In the genomic region with DNA sequence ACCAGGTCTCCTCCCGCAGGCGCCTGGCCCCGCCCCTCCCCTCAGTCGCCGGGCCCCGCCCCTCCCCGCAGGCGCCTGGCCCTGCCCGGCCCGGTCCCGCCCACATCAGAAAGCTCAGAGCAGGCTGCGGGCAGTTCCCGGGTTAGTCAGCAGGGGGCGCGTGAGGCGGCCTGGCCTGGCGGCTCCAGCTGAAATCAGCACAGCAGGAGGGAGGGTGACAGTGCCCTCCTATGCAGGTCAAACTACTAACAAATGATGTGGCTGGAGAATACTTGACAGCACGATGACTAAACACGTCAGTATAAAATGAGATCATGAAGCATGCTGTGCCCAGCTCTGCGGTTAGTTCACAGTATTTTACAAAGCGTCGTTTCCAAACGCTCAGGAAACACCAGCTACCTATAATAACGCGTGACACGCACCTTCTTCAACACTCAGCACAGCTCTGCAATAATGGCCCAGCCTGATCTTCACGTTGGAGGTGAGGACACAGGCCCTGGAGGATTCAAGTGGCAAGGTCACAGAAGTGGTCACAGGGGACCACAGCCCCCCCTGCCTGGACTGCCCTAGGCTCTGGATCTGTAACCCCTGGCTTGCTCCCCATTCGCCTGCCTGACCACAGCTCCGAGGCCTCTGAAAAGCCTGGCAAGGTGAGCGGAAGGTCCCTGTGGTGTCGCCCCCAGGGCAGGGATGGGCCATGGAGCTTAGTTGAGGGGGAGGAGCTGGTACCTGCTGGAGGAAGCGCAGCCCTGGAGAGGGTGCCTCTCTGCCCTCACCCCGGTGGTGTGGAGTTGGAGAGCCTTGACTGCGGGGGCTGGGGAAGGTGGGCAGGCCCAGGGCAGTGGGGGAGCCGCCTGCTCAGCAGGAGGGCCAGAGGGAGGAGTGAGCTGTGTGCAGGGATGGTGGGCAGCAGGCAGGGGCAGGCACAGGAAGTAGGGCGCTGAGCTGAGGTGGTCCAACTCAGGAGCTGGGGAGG, we compare ENCODE assay signal across 8 cellular contexts.
DNase-seq lines count a peak whose midpoint lies in the region; ATAC-seq, FAIRE-seq and TF ChIP-seq lines count a peak whose summit lies in the region.

No MANE protein-coding gene starts in this region.

- ATAC-seq in pancreas, result peak; percentile 95 to 98 (median 97)

- H3K4me1 ChIP-seq in SJSA1 (replicated peaks) (no peaks in the 10 kb centered on the region), pancreas (peaks cover 0 to 5% (median 3%) of the 10 kb centered on the region in 3 donors), transverse colon (peaks cover 0 to 7% (median 2%) of the 10 kb centered on the region in 4 donors)

- DNase-seq in Daoy (ENCODE audit: low read depth) (peak; percentile 96), GOT3 (lab: John Stamatoyannopoulos, UW) (peak; percentile 75), LoVo (ENCODE audit: low spot score) (peak; percentile 87), SJSA1 (ENCODE audit: low read depth in 1 of 2, low spot score in 2 of 2) (peak; percentile 77 to 86), globus pallidus (ENCODE audit: low spot score) (peak; percentile 69), pancreas (peak; percentile 85 to 98 (median 95)), transverse colon (peak; percentile 94)
- DNase-seq in activated gamma-delta T cell treated with anti-CD3 and anti-CD28 coated beads, Interleukin-2, amount 50 U/mL, for 16 hours (ENCODE audit: low read depth), result peak; percentile 91

- WGBS in pancreas, 2 donors, result 15 to 18% methylated on average over 33 to 36 of the region's 36 CpGs
- 24% methylated on average over 34 of the region's 36 CpGs; no CpG with 5 or more reads in 1 of the 2 donors for WGBS in transverse colon (ENCODE audit: low coverage in 1 of 2), 2 donors

- H3K9me3 ChIP-seq in SJSA1 (replicated peaks), result no peaks in the 10 kb centered on the region
- H3K9me3 ChIP-seq in pancreas, result no peaks in the 10 kb centered on the region
- no peaks in the 10 kb centered on the region for H3K9me3 ChIP-seq in transverse colon

- H3K36me3 ChIP-seq in SJSA1 (no peaks in the 10 kb centered on the region), pancreas (no peaks in the 10 kb centered on the region), transverse colon (no peaks in the 10 kb centered on the region)

- H3K4me3 ChIP-seq in SJSA1, result no peak overlapping the region
- no peak overlapping the region for H3K4me3 ChIP-seq in pancreas
- H3K4me3 ChIP-seq in transverse colon, result no peak overlapping the region

- no peak for FAIRE-seq in pancreas (lab: Jason Lieb, UNC)

- peak; percentile 97 to 99 (median 98) for TF ChIP-seq CTCF in pancreas (IDR thresholded peaks at IDR 0.05)
- peak; percentile 84 to 98 (median 93) for TF ChIP-seq CTCF in transverse colon (IDR thresholded peaks at IDR 0.05)

- in situ Hi-C loops in transverse colon (cut with MboI; ENCODE audit: low pct_ligation_motif_present in 1 of 4, low pct_unique_long_range_greater_than_20kb in 1 of 4, low sequenced_read_pairs in 3 of 4), result loop anchor here in 1 of 4 donors (10.0 to 25.0 kb wide), 2 partner anchors 57 to 345 kb away; no protein-coding TSS in a partner anchor

- TF ChIP-seq POLR2A in transverse colon (IDR thresholded peaks at IDR 0.05), result no peak

- intact Hi-C loops in pancreas (cut with DNase I) (loop anchor here in 2 of 3 donors (5.0 to 10.0 kb wide), 2 partner anchors 47 to 340 kb away; no protein-coding TSS in a partner anchor), transverse colon (cut with DNase I; ENCODE audit: low total_unique reads) (loop anchor here (2.0 kb wide), 1 partner anchor 55 kb away; no protein-coding TSS in a partner anchor)

- no peaks in the 10 kb centered on the region for H3K27me3 ChIP-seq in SJSA1 (replicated peaks)
- peaks cover 0 to under 1% (median 0%) of the 10 kb centered on the region in 4 donors for H3K27me3 ChIP-seq in pancreas
- H3K27me3 ChIP-seq in transverse colon, result peaks cover 5% of the 10 kb centered on the region

- H3K27ac ChIP-seq in SJSA1 (no peak overlapping the region), pancreas (no peak overlapping the region), transverse colon (no peak overlapping the region)

- TF ChIP-seq EP300 in transverse colon (IDR thresholded peaks at IDR 0.05; ENCODE audit: low read depth), result no peak
